15 cellular contexts compared by ENCODE assay signal in genomic region chr3:164723396-164723795, GRCh38.
DNase-seq lines count a peak whose midpoint lies in the region; ATAC-seq and TF ChIP-seq lines count a peak whose summit lies in the region.
"Had no signal": no experiment of that assay in that cellular context is flagged by ENCODE, and none has a peak within 500 bp of the region (broad histone marks: within the 10 kb centered on the region; RNA-seq: fewer than 3 reads in every experiment).

No MANE protein-coding gene starts in this region.

- H3K9me3 Mint-ChIP-seq in neural progenitor cell = no peaks in the 10 kb centered on the region

- H3K36me3 Mint-ChIP-seq in neural progenitor cell = no peaks in the 10 kb centered on the region
- H3K36me3 Mint-ChIP-seq: CD4-positive, alpha-beta memory T cell had no signal

- H3K4me3 Mint-ChIP-seq in neural progenitor cell = no peak overlapping the region
- H3K4me3 Mint-ChIP-seq: CD4-positive, alpha-beta memory T cell had no signal

- H3K4me1 Mint-ChIP-seq in neural progenitor cell = peaks cover 5% of the 10 kb centered on the region
- H3K4me1 Mint-ChIP-seq: CD4-positive, alpha-beta memory T cell had no signal

- no peaks in the 10 kb centered on the region for H4K20me1 ChIP-seq in neural progenitor cell (ENCODE audit: low read depth)
- no peaks in the 10 kb centered on the region for H4K20me1 ChIP-seq in smooth muscle cell (ENCODE audit: low read depth)

- H2AFZ ChIP-seq in neural progenitor cell (replicated peaks) = peak overlapping the region; percentile 53
- H2AFZ ChIP-seq in smooth muscle cell (ENCODE audit: low read depth) = no peak overlapping the region

- no peaks in the 10 kb centered on the region for H3K36me3 ChIP-seq in NT2/D1 (ENCODE audit: insufficient read depth, insufficient read length, low read length)
- H3K36me3 ChIP-seq in neural progenitor cell = no peaks in the 10 kb centered on the region
- H3K36me3 ChIP-seq in smooth muscle cell (ENCODE audit: low read depth) = no peaks in the 10 kb centered on the region

- H3K27me3 Mint-ChIP-seq in neural progenitor cell (ENCODE audit: insufficient read depth, low read depth) = no peaks in the 10 kb centered on the region
- H3K27me3 Mint-ChIP-seq: CD4-positive, alpha-beta memory T cell had no signal

- H3K9me3 ChIP-seq in NT2/D1 (ENCODE audit: insufficient read depth, low read length) = no peaks in the 10 kb centered on the region
- H3K9me3 ChIP-seq in neural progenitor cell (ENCODE audit: low read depth) = no peaks in the 10 kb centered on the region
- no peaks in the 10 kb centered on the region for H3K9me3 ChIP-seq in smooth muscle cell (replicated peaks; ENCODE audit: low read depth)

- H3K9ac ChIP-seq in NT2/D1 (ENCODE audit: insufficient read length, low read depth) (no peak overlapping the region), neural progenitor cell (no peak overlapping the region), smooth muscle cell (ENCODE audit: low read depth) (no peak overlapping the region)
- H3K9ac ChIP-seq: KMS-11 had no signal

- H3F3A ChIP-seq in neural progenitor cell (ENCODE audit: low read depth) (no peaks in the 10 kb centered on the region), smooth muscle cell (ENCODE audit: low read depth) (no peaks in the 10 kb centered on the region)

- no peak overlapping the region for H3K4me2 ChIP-seq in neural progenitor cell
- no peak overlapping the region for H3K4me2 ChIP-seq in smooth muscle cell
- H3K4me2 ChIP-seq: KMS-11 had no signal

- H3K27ac ChIP-seq in neural progenitor cell (no peak overlapping the region), smooth muscle cell (ENCODE audit: low read depth) (no peak overlapping the region)
- H3K27ac ChIP-seq: HL-60, KMS-11 had no signal

- no peak overlapping the region for H3K27ac Mint-ChIP-seq in neural progenitor cell
- H3K27ac Mint-ChIP-seq: CD4-positive, alpha-beta memory T cell had no signal

- H3K4me1 ChIP-seq in NT2/D1 (ENCODE audit: insufficient read depth, insufficient read length) (no peaks in the 10 kb centered on the region), neural progenitor cell (no peaks in the 10 kb centered on the region), smooth muscle cell (ENCODE audit: low read depth) (no peaks in the 10 kb centered on the region)

- H3K27me3 ChIP-seq in NT2/D1 (ENCODE audit: insufficient read depth, insufficient read length) = no peaks in the 10 kb centered on the region
- H3K27me3 ChIP-seq in neural progenitor cell = no peaks in the 10 kb centered on the region
- H3K27me3 ChIP-seq in smooth muscle cell (ENCODE audit: low read depth) = no peaks in the 10 kb centered on the region

- ATAC-seq in HG02763 (IDR thresholded peaks at IDR 0.05; ENCODE audit: unreplicated experiment) (no peak), GM18517 (IDR thresholded peaks at IDR 0.05; ENCODE audit: unreplicated experiment) (no peak)
- ATAC-seq: HCT116 had no signal

- H3K4me3 ChIP-seq in NT2/D1 (ENCODE audit: insufficient read length, low read depth) = no peak overlapping the region
- H3K4me3 ChIP-seq in neural progenitor cell = no peak overlapping the region
- H3K4me3 ChIP-seq in smooth muscle cell = no peak overlapping the region

- WGBS in smooth muscle cell (ENCODE audit: low lambda C conversion rate) = 48% methylated on average over 4 of the region's 4 CpGs

- DNase-seq in ELF-1 (ENCODE audit: low read depth, low spot score) (peak; percentile 31), NT2/D1 (ENCODE audit: low read depth, low spot score) (peak; percentile 11), ecto neural progenitor cell (ENCODE audit: low spot score) (peak; percentile 49), neural progenitor cell (ENCODE audit: low spot score) (peak; percentile 26), DMS 273 treated with DMSO at 0.1 percent for 48 hours (lab: John Stamatoyannopoulos, UW) (no peak), smooth muscle cell (lab: John Stamatoyannopoulos, UW; ENCODE audit: unreplicated experiment) (no peak)
- DNase-seq: ACHN, NCI-H1694, SIG-M5 had no signal

- TF ChIP-seq CTCF in neural progenitor cell (IDR thresholded peaks at IDR 0.05) (no peak), smooth muscle cell (IDR thresholded peaks at IDR 0.05; ENCODE audit: borderline replicate concordance, insufficient read depth, poor library complexity, severe bottlenecking) (no peak)

- H3K79me2 ChIP-seq in neural progenitor cell (ENCODE audit: low read depth) (no peaks in the 10 kb centered on the region), smooth muscle cell (ENCODE audit: low read depth) (no peaks in the 10 kb centered on the region)

Comparison
In these comparisons a context has a peak if more than half of its experiments do, and no peak if none do; other contexts are left out.
1. DNase-seq: peak in ELF-1 (single experiment), NT2/D1 (single experiment), ecto neural progenitor cell (single experiment) and neural progenitor cell (single experiment); none in DMS 273 treated with DMSO at 0.1 percent for 48 hours (single experiment) and smooth muscle cell (single experiment).